ENCODE assay signal across 9 cellular contexts in the genomic region with DNA sequence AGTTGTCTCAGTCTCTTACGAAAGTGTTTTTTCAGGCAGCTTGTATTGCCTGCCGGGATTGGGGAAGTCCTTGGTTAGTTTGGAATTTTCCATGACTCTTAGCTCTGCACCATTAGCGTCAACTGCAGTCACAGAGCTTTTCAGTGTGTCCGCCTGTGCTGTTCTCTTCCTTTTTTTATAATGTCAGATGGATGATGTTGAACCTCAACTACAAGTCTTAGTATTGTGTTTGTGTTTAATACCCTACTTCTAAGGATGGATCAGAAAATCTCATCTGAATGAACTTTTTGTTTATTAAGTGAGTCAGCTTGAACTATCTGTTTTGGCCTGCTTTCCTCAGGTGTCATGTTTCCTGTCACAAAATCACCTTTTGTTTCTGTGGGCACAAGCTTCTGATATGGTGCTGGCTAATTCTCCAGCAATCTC. TPM values are rescaled to one million over a fixed set of nuclear protein-coding genes. Genes with fewer than 3 reads are reported as not detected.
DNase-seq lines count a peak whose midpoint lies in the region; ATAC-seq and TF ChIP-seq lines count a peak whose summit lies in the region.
"Had no signal": no experiment of that assay in that cellular context is flagged by ENCODE, and none has a peak within 500 bp of the region (broad histone marks: within the 10 kb centered on the region; RNA-seq: fewer than 3 reads in every experiment).

No MANE protein-coding gene starts in this region.

- WGBS in esophagus squamous epithelium, 2 donors: 9 to 13% methylated on average over 4 of the region's 4 CpGs

- H3K27me3 ChIP-seq in Caco-2 (replicated peaks; ENCODE audit: control insufficient read depth, insufficient read depth, low read length) (no peaks in the 10 kb centered on the region), esophagus squamous epithelium (no peaks in the 10 kb centered on the region)

- peaks cover 22% of the 10 kb centered on the region for H3K4me1 Mint-ChIP-seq in Caco-2 (ENCODE audit: low read depth, unreplicated experiment)
- peaks cover 10% of the 10 kb centered on the region for H3K4me1 Mint-ChIP-seq in nephron

- POLR2A ChIA-PET in Caco-2 (lab: Charles Lee): no interaction called here

- peak overlapping the region; percentile 16 to 85 (median 76) for H3K27ac ChIP-seq in esophagus squamous epithelium
- H3K27ac ChIP-seq: HL-60 had no signal

- H3K4me3 Mint-ChIP-seq in Caco-2 (ENCODE audit: unreplicated experiment): no peak overlapping the region
- H3K4me3 Mint-ChIP-seq in nephron: no peak overlapping the region

- no TSS peak for BruUV-seq in Caco-2 (replicated peaks; lab: Mats Ljungman, UMichigan)

- intact Hi-C loops in Caco-2 (cut with micrococcal nuclease; ENCODE audit: unreplicated experiment) (no loop called here), esophagus squamous epithelium (cut with DNase I) (no loop called here)

- no peak for TF ChIP-seq POLR2A in esophagus squamous epithelium (IDR thresholded peaks at IDR 0.05)

- H3K4me3 ChIP-seq in Caco-2 (ENCODE audit: low read depth, low read length) (no peak overlapping the region), esophagus squamous epithelium (no peak overlapping the region)

- H3K36me3 ChIP-seq in Caco-2 (ENCODE audit: control insufficient read depth, insufficient read depth, low read length) (no peaks in the 10 kb centered on the region), esophagus squamous epithelium (peaks cover 0 to 19% (median 3%) of the 10 kb centered on the region in 3 donors)

- H3K9me3 Mint-ChIP-seq in Caco-2 (ENCODE audit: unreplicated experiment) (no peaks in the 10 kb centered on the region), nephron (no peaks in the 10 kb centered on the region)

- CTCF ChIA-PET in Caco-2 (lab: Charles Lee): no interaction called here

- ATAC-seq in GM18873 (IDR thresholded peaks at IDR 0.05; ENCODE audit: low FRiP score, unreplicated experiment): no peak

- DNase-seq in Caco-2 (no peak), RPMI7951 (ENCODE audit: low read depth) (peak; percentile 61), esophagus squamous epithelium (lab: John Stamatoyannopoulos, UW) (no peak), DMS 273 (lab: John Stamatoyannopoulos, UW; ENCODE audit: unreplicated experiment) (no peak), NCI-H82 (lab: John Stamatoyannopoulos, UW) (no peak), ACHN (no peak)

- in situ Hi-C loops in ACHN (cut with HindIII; ENCODE audit: low pct_ligation_motif_present, low pct_unique_long_range_greater_than_20kb, low sequenced_read_pairs): no loop called here

- H3K4me1 ChIP-seq in Caco-2 (peaks cover 9% of the 10 kb centered on the region), esophagus squamous epithelium (peaks cover 20 to 54% (median 25%) of the 10 kb centered on the region in 3 donors)

- no peaks in the 10 kb centered on the region for H3K27me3 Mint-ChIP-seq in Caco-2 (ENCODE audit: insufficient read depth, unreplicated experiment)
- no peaks in the 10 kb centered on the region for H3K27me3 Mint-ChIP-seq in nephron (ENCODE audit: low read depth)

- peak overlapping the region; percentile 59 for H3K27ac Mint-ChIP-seq in Caco-2 (ENCODE audit: unreplicated experiment)
- H3K27ac Mint-ChIP-seq in nephron: peak overlapping the region; percentile 14 to 68 (median 32)

- H3K36me3 Mint-ChIP-seq in Caco-2 (ENCODE audit: insufficient read depth, unreplicated experiment) (peaks cover 37% of the 10 kb centered on the region), nephron (ENCODE audit: low read depth) (peaks cover 22% of the 10 kb centered on the region)

- TF ChIP-seq CTCF in Caco-2 (IDR thresholded peaks at IDR 0.05; ENCODE audit: insufficient read depth in 1 of 2, low read depth in 1 of 2, low read length in 1 of 2, severe bottlenecking in 1 of 2, unreplicated experiment in 1 of 2) (no peak), esophagus squamous epithelium (IDR thresholded peaks at IDR 0.05) (no peak), nephron (IDR thresholded peaks at IDR 0.05; ENCODE audit: unreplicated experiment in 3 of 3) (no peak)

- H3K9me3 ChIP-seq in Caco-2 (no peaks in the 10 kb centered on the region), esophagus squamous epithelium (no peaks in the 10 kb centered on the region)

RNA-seq across cellular contexts. Expression of a gene that starts 33.1 kb away (rescaled TPM):
- total RNA-seq in Caco-2 (2022) (205 and 216 TPM in 2 replicates), esophagus squamous epithelium (100 to 1,000 TPM in 2 of 4 donors, 10 to 100 TPM in 2; 57.8 to 132 (median 97.2) TPM)
- 96.0 and 115 TPM in 2 replicates for total RNA-seq in RPMI7951 (2014; rRNA removed; shearing (Covaris generic))

RNA-seq across cellular contexts. Expression of a gene that starts 39.5 kb away (rescaled TPM):
- 12.3 and 12.6 TPM in 2 replicates for total RNA-seq in Caco-2 (2022)
- 4.4 and 6.5 TPM in 2 replicates for total RNA-seq in RPMI7951 (2014; rRNA removed; shearing (Covaris generic))
- total RNA-seq in esophagus squamous epithelium: 10 to 100 TPM in 1 of 4 donors, 1 to 10 TPM in 3; 2.7 to 28.4 (median 7.9) TPM

RNA-seq across cellular contexts. Expression of a gene that starts 57.4 kb away (rescaled TPM):
- 42.1 and 43.8 TPM in 2 replicates for total RNA-seq in Caco-2 (2022)
- 97.3 and 97.4 TPM in 2 replicates for total RNA-seq in RPMI7951 (2014; rRNA removed; shearing (Covaris generic))
- 10 to 100 TPM; 28.6 to 45.9 (median 34.8) TPM for total RNA-seq in esophagus squamous epithelium
